In the genomic region with DNA sequence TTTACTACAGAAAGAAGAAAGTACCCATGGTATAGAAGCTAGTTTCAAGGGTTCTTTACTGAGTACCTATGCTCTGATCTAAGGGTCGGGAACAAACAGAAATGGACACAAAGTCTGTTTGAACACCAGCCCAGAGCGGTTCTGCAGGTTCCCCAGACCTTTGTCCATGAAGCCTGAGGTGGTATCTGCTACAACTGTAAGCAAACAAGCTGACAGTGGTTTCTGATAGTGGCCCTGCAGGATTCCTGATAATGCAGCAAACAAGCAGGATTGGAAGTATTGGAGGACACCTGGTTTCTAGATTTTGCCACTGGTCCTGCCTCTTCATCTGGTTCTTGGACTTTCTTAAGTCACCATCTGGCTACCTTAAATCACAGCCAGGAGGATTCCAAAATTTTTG, we compare ENCODE assay signal across 16 cellular contexts. TPM values are rescaled to one million over a fixed set of nuclear protein-coding genes. Genes with fewer than 3 reads are reported as not detected.
DNase-seq lines count a peak whose midpoint lies in the region; ATAC-seq, FAIRE-seq and TF ChIP-seq lines count a peak whose summit lies in the region.
"Had no signal": no experiment of that assay in that cellular context is flagged by ENCODE, and none has a peak within 500 bp of the region (broad histone marks: within the 10 kb centered on the region; RNA-seq: fewer than 3 reads in every experiment).

No MANE protein-coding gene starts in this region.

- H3K4ac ChIP-seq in mesendoderm (ENCODE audit: low read depth, low read length), result no peak overlapping the region

- H3K4me1 ChIP-seq in GM23248 (ENCODE audit: insufficient read depth) (peaks cover 13% of the 10 kb centered on the region), astrocyte (ENCODE audit: insufficient read depth, low read length) (peaks cover 12% of the 10 kb centered on the region), mesendoderm (ENCODE audit: control insufficient read depth, low read depth, low read length) (no peaks in the 10 kb centered on the region), colonic mucosa (no peaks in the 10 kb centered on the region)

- H3K27ac Mint-ChIP-seq in astrocyte (ENCODE audit: unreplicated experiment), result no peak overlapping the region
- H3K27ac Mint-ChIP-seq in type B pancreatic cell, result peak overlapping the region; percentile 77
- H3K27ac Mint-ChIP-seq: CD8-positive, alpha-beta memory T cell; IgD-negative memory B cell had no signal

- peaks cover 25% of the 10 kb centered on the region for H3F3A ChIP-seq in GM23248 (ENCODE audit: insufficient read depth)

- no peak overlapping the region for H2AK5ac ChIP-seq in mesendoderm (ENCODE audit: low read length)

- H3K9me3 ChIP-seq in GM23248 (ENCODE audit: low read depth) (no peaks in the 10 kb centered on the region), astrocyte (ENCODE audit: insufficient read depth, low read depth, low read length) (no peaks in the 10 kb centered on the region), colonic mucosa (no peaks in the 10 kb centered on the region)
- H3K9me3 ChIP-seq: SK-N-SH had no signal

- H3K79me1 ChIP-seq in mesendoderm (ENCODE audit: low read length), result no peaks in the 10 kb centered on the region

- no peaks in the 10 kb centered on the region for H3K79me2 ChIP-seq in GM23248 (ENCODE audit: insufficient read depth)
- no peaks in the 10 kb centered on the region for H3K79me2 ChIP-seq in astrocyte (ENCODE audit: insufficient read depth, low read length)
- H3K79me2 ChIP-seq in mesendoderm (ENCODE audit: control insufficient read depth, insufficient read depth, low read length), result no peaks in the 10 kb centered on the region

- H4K20me1 ChIP-seq in GM23248 (ENCODE audit: insufficient read depth) (no peaks in the 10 kb centered on the region), astrocyte (ENCODE audit: insufficient read depth, low read length) (no peaks in the 10 kb centered on the region)

- H3K36me3 Mint-ChIP-seq in astrocyte (ENCODE audit: low read depth, unreplicated experiment) (no peaks in the 10 kb centered on the region), type B pancreatic cell (no peaks in the 10 kb centered on the region)
- H3K36me3 Mint-ChIP-seq: CD8-positive, alpha-beta memory T cell; IgD-negative memory B cell had no signal

- no peak overlapping the region for H2BK15ac ChIP-seq in mesendoderm (replicated peaks; ENCODE audit: low read depth)

- H2AFZ ChIP-seq in GM23248 (no peak overlapping the region), astrocyte (ENCODE audit: low read depth, low read length) (no peak overlapping the region)

- TF ChIP-seq CTCF in astrocyte (IDR thresholded peaks at IDR 0.05; ENCODE audit: insufficient read depth, low read depth, low read length) (no peak), type B pancreatic cell (conservative IDR thresholded peaks at IDR 0.05) (no peak), colonic mucosa (IDR thresholded peaks at IDR 0.05) (no peak)

- H4K5ac ChIP-seq in mesendoderm (ENCODE audit: low read length), result no peak overlapping the region

- no peak for ATAC-seq in HG03039 (IDR thresholded peaks at IDR 0.05; ENCODE audit: unreplicated experiment)

- H3K23ac ChIP-seq in mesendoderm (ENCODE audit: low read length), result no peak overlapping the region

- peaks cover 10% of the 10 kb centered on the region for H3K4me1 Mint-ChIP-seq in astrocyte (ENCODE audit: low read depth, unreplicated experiment)
- peaks cover 29% of the 10 kb centered on the region for H3K4me1 Mint-ChIP-seq in type B pancreatic cell (ENCODE audit: unreplicated experiment)
- H3K4me1 Mint-ChIP-seq: CD8-positive, alpha-beta memory T cell; IgD-negative memory B cell had no signal

- H3K9me3 Mint-ChIP-seq in astrocyte (ENCODE audit: unreplicated experiment) (no peaks in the 10 kb centered on the region), type B pancreatic cell (peaks cover 7% of the 10 kb centered on the region)
- H3K9me3 Mint-ChIP-seq: CD8-positive, alpha-beta memory T cell; IgD-negative memory B cell had no signal

- no peak for DNase-seq in GM23248
- DNase-seq in astrocyte (ENCODE audit: low read depth), result no peak
- peak; percentile 73 for DNase-seq in mesendoderm
- no peak for DNase-seq in type B pancreatic cell (ENCODE audit: extremely low spot score, unreplicated experiment)
- DNase-seq in AG08395 (ENCODE audit: low spot score), result no peak
- DNase-seq in colonic mucosa, result no peak
- DNase-seq: ACHN; CD8-positive, alpha-beta memory T cell; H7; NCI-H1694; NCI-H446; SK-N-SH had no signal

- H3K27ac ChIP-seq in GM23248, result no peak overlapping the region
- peak overlapping the region; percentile 70 for H3K27ac ChIP-seq in astrocyte (ENCODE audit: low read depth, low read length)
- no peak overlapping the region for H3K27ac ChIP-seq in mesendoderm (ENCODE audit: low read depth, low read length)
- H3K27ac ChIP-seq in colonic mucosa, result no peak overlapping the region

- H3K4me3 Mint-ChIP-seq in astrocyte (ENCODE audit: unreplicated experiment) (no peak overlapping the region), type B pancreatic cell (peak overlapping the region; percentile 44)
- H3K4me3 Mint-ChIP-seq: CD8-positive, alpha-beta memory T cell; IgD-negative memory B cell had no signal

- H3K9ac ChIP-seq in GM23248 (no peak overlapping the region), astrocyte (ENCODE audit: low read length) (no peak overlapping the region), mesendoderm (ENCODE audit: low read length) (no peak overlapping the region), colonic mucosa (ENCODE audit: low read depth in 2 of 2, low read length in 2 of 2) (no peak overlapping the region)
- H3K9ac ChIP-seq: SK-N-SH had no signal

- FAIRE-seq in astrocyte (lab: Jason Lieb, UNC), result peak; percentile 32

- H3K18ac ChIP-seq in mesendoderm (ENCODE audit: low read length), result no peak overlapping the region

- intact Hi-C loops in colonic mucosa (cut with DNase I), result no loop called here

- H3K9me2 ChIP-seq in GM23248 (ENCODE audit: insufficient read depth), result no peaks in the 10 kb centered on the region
- H3K9me2 ChIP-seq: SK-N-SH had no signal

- no peaks in the 10 kb centered on the region for H3K27me3 ChIP-seq in GM23248 (replicated peaks; ENCODE audit: insufficient read depth)
- no peaks in the 10 kb centered on the region for H3K27me3 ChIP-seq in astrocyte (ENCODE audit: insufficient read depth, low read length)
- no peaks in the 10 kb centered on the region for H3K27me3 ChIP-seq in mesendoderm (ENCODE audit: insufficient read depth, low read length, poor library complexity)
- peaks cover 8% of the 10 kb centered on the region for H3K27me3 ChIP-seq in colonic mucosa

- H3K36me3 ChIP-seq in GM23248 (ENCODE audit: low read depth) (no peaks in the 10 kb centered on the region), astrocyte (ENCODE audit: insufficient read depth, low read length) (no peaks in the 10 kb centered on the region), mesendoderm (ENCODE audit: control insufficient read depth, insufficient read depth, low read length) (no peaks in the 10 kb centered on the region), colonic mucosa (no peaks in the 10 kb centered on the region)

- H3K27me3 Mint-ChIP-seq in astrocyte (ENCODE audit: low read depth, unreplicated experiment) (no peaks in the 10 kb centered on the region), type B pancreatic cell (no peaks in the 10 kb centered on the region)

- in situ Hi-C loops in GM23248 (cut with MboI), result no loop called here

- H2BK5ac ChIP-seq in mesendoderm (ENCODE audit: low read length), result no peak overlapping the region

- H2BK120ac ChIP-seq in mesendoderm (ENCODE audit: low read depth, low read length), result no peak overlapping the region

- 95% methylated on average over 2 of the region's 2 CpGs for WGBS in GM23248 (ENCODE audit: low coverage in 1 of 2, low lambda C conversion rate in 2 of 2, missing lambda C conversion rate in 2 of 2), 2 experiments
- WGBS in mesendoderm (ENCODE audit: extremely low coverage, insufficient coverage, low lambda C conversion rate), result no CpG with 5 or more reads among the region's 2 CpGs

- no peak overlapping the region for H3K56ac ChIP-seq in mesendoderm (ENCODE audit: low read length)

- H4K8ac ChIP-seq in mesendoderm (ENCODE audit: low read depth, low read length), result no peak overlapping the region

- H3K4me2 ChIP-seq in GM23248 (ENCODE audit: unreplicated experiment), result peak overlapping the region; percentile 58
- H3K4me2 ChIP-seq in astrocyte (ENCODE audit: low read length), result peak overlapping the region; percentile 62
- no peak overlapping the region for H3K4me2 ChIP-seq in mesendoderm (ENCODE audit: low read length)
- H3K4me2 ChIP-seq: SK-N-SH had no signal

- no peak overlapping the region for H3K4me3 ChIP-seq in GM23248
- no peak overlapping the region for H3K4me3 ChIP-seq in astrocyte (ENCODE audit: insufficient read depth, low read depth, low read length)
- H3K4me3 ChIP-seq in mesendoderm (ENCODE audit: low read length), result no peak overlapping the region
- H3K4me3 ChIP-seq in colonic mucosa, result no peak overlapping the region

RNA-seq across cellular contexts. Expression of a gene that starts 23.7 kb away (rescaled TPM):
- total RNA-seq in GM23248 (2014; rRNA removed; shearing (Covaris generic)), result not detected in 2 replicates
- not detected in 2 replicates for polyA plus RNA-seq in GM23248 (2016; fragmentation: Nextera tagmentation; extraction: Ambion mirVana)
- total RNA-seq in astrocyte (not detected in 2 replicates), type B pancreatic cell (ENCODE audit: low replicate concordance) (0.95 and 2.8 TPM in 2 replicates), colonic mucosa (1 to 10 TPM in 1 of 2 donors, not detected in 1; 2.4 TPM)
- polyA plus RNA-seq in mesendoderm (2013, experiment 1 of 2), result not detected
- polyA plus RNA-seq in mesendoderm (2013, experiment 2 of 2), result 0.06 TPM
- total RNA-seq: CD8-positive, alpha-beta memory T cell; LHCN-M2 had no signal
- polyA plus RNA-seq: BJ; CD8-positive, alpha-beta memory T cell; IgD-negative memory B cell; SK-N-SH had no signal
